ENCODE assay signal across 19 cellular contexts in the genomic region with DNA sequence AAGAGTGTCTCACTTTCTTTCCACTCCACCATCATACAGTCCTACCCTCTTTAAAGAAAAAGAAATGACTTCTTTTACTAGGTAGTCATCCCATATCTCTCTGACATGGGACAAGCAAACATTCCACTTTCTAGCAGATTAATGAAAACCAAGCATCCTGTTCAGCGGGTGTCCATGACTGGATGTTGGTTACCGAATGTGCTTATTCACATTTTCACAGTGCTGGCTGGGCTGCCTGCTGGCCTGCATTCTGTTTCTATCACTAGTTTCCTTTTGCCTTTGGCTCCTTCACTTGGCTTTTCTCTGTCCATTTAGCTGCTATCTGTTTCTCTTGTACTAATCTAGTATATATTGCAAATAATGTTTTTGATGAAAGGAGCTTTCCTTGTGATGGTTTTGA.
DNase-seq lines count a peak whose midpoint lies in the region; ATAC-seq and TF ChIP-seq lines count a peak whose summit lies in the region.
"Had no signal": no experiment of that assay in that cellular context is flagged by ENCODE, and none has a peak within 500 bp of the region (broad histone marks: within the 10 kb centered on the region; RNA-seq: fewer than 3 reads in every experiment).

No MANE protein-coding gene starts in this region.

- H3K4me3 ChIP-seq in right atrium auricular region (no peak overlapping the region), WERI-Rb-1 (ENCODE audit: low read depth, low read length) (no peak overlapping the region)
- H3K4me3 ChIP-seq: BLaER1, HAP-1 had no signal

- H3K27me3 ChIP-seq in right atrium auricular region (no peaks in the 10 kb centered on the region), WERI-Rb-1 (ENCODE audit: insufficient read depth, low read depth, severe bottlenecking) (no peaks in the 10 kb centered on the region)
- H3K27me3 ChIP-seq: BLaER1 had no signal

- DNase-seq in Right ventricle myocardium inferior (ENCODE audit: missing footprints) = peak; percentile 59
- no peak for DNase-seq in right atrium auricular region (ENCODE audit: low spot score)
- peak; percentile 95 for DNase-seq in cerebellar cortex (ENCODE audit: low spot score)
- DNase-seq in pons (ENCODE audit: low spot score) = peak; percentile 6
- no peak for DNase-seq in activated CD4-positive, alpha-beta T cell treated with anti-CD3 and anti-CD28 coated beads for 48 hours
- no peak for DNase-seq in WERI-Rb-1
- DNase-seq: CD4-positive, alpha-beta T cell; CD8-positive, alpha-beta memory T cell; DMS 273 treated with DMSO at 0.1 percent for 48 hours; DMS79; EL; GF-D8; GOT3; HFFc6 had no signal

- no peaks in the 10 kb centered on the region for H3K36me3 ChIP-seq in right atrium auricular region
- H3K36me3 ChIP-seq in WERI-Rb-1 = no peaks in the 10 kb centered on the region
- H3K36me3 ChIP-seq: BLaER1, HAP-1 had no signal

- H3K9me3 ChIP-seq in right atrium auricular region (peaks cover 0 to 14% of the 10 kb centered on the region in 2 donors), WERI-Rb-1 (ENCODE audit: severe bottlenecking) (peaks cover 3% of the 10 kb centered on the region)
- H3K9me3 ChIP-seq: BLaER1 had no signal

- ATAC-seq in Right ventricle myocardium inferior = no peak
- no peak for ATAC-seq in GM21576 (IDR thresholded peaks at IDR 0.05; ENCODE audit: unreplicated experiment)

- H3K27ac ChIP-seq in right atrium auricular region = no peak overlapping the region
- no peak overlapping the region for H3K27ac ChIP-seq in WERI-Rb-1
- H3K27ac ChIP-seq: 22Rv1, BLaER1, C4-2B had no signal

- intact Hi-C loops in Right ventricle myocardium inferior (cut with DNase I) = no loop called here

- no peaks in the 10 kb centered on the region for H3K4me1 ChIP-seq in right atrium auricular region
- H3K4me1 ChIP-seq: BLaER1, HAP-1 had no signal

- no peak for TF ChIP-seq CTCF in right atrium auricular region (IDR thresholded peaks at IDR 0.05)
- no peak for TF ChIP-seq CTCF in WERI-Rb-1 (IDR thresholded peaks at IDR 0.05; ENCODE audit: low read depth, low read length)

Comparison
In these comparisons a context has a peak if more than half of its experiments do, and no peak if none do; other contexts are left out.
1. DNase-seq: peak in Right ventricle myocardium inferior (single experiment), cerebellar cortex (single experiment) and pons (single experiment); none in right atrium auricular region (single experiment), activated CD4-positive, alpha-beta T cell treated with anti-CD3 and anti-CD28 coated beads for 48 hours (single experiment) and WERI-Rb-1 (single experiment).